13 cellular contexts compared by ENCODE assay signal in genomic region chr4:13640149-13640671, GRCh38. TPM values are rescaled to one million over a fixed set of nuclear protein-coding genes. Genes with fewer than 3 reads are reported as not detected.
A peak's percentile ranks its signal among the peaks of the same experiment; 100 is the strongest.
DNase-seq lines count a peak whose midpoint lies in the region; ATAC-seq, FAIRE-seq and TF ChIP-seq lines count a peak whose summit lies in the region.
"Had no signal": no experiment of that assay in that cellular context is flagged by ENCODE, and none has a peak within 500 bp of the region (broad histone marks: within the 10 kb centered on the region; RNA-seq: fewer than 3 reads in every experiment).

No MANE protein-coding gene starts in this region.

- TF ChIP-seq CTCF in brain (conservative IDR thresholded peaks at IDR 0.05), result no peak
- no peak for TF ChIP-seq CTCF in progenitor cell of endocrine pancreas (IDR thresholded peaks at IDR 0.05; ENCODE audit: unreplicated experiment)

- H3K27me3 Mint-ChIP-seq in brain (peaks cover 19% of the 10 kb centered on the region), progenitor cell of endocrine pancreas (peaks cover 9% of the 10 kb centered on the region)

- no peak overlapping the region for H4K5ac ChIP-seq in mesendoderm (ENCODE audit: low read length)

- no peak overlapping the region for H2BK15ac ChIP-seq in mesendoderm (replicated peaks; ENCODE audit: low read depth)

- no peak for ATAC-seq in HG03354 (IDR thresholded peaks at IDR 0.05; ENCODE audit: poor library complexity, severe bottlenecking, unreplicated experiment)
- ATAC-seq: naive thymus-derived CD4-positive, alpha-beta T cell had no signal

- no peak for FAIRE-seq in frontal cortex (lab: Jason Lieb, UNC)
- FAIRE-seq: D721Med had no signal

- peak overlapping the region; percentile 23; the same call in 1 of the 2 replicates for H3K4me3 ChIP-seq in HUES6 (ENCODE audit: low read depth, low read length)
- no peak overlapping the region for H3K4me3 ChIP-seq in mesendoderm (ENCODE audit: low read length)
- H3K4me3 ChIP-seq: heart left ventricle had no signal

- no peaks in the 10 kb centered on the region for H3K79me1 ChIP-seq in mesendoderm (ENCODE audit: low read length)

- no peak overlapping the region for H3K4ac ChIP-seq in mesendoderm (ENCODE audit: low read depth, low read length)

- H3K4me1 ChIP-seq in HUES6 (ENCODE audit: control insufficient read depth, insufficient read depth, low read length) (peaks cover 33% of the 10 kb centered on the region), mesendoderm (ENCODE audit: control insufficient read depth, low read depth, low read length) (no peaks in the 10 kb centered on the region)

- no peaks in the 10 kb centered on the region for H3K36me3 ChIP-seq in HUES6 (ENCODE audit: control insufficient read depth, insufficient read depth, low read length)
- no peaks in the 10 kb centered on the region for H3K36me3 ChIP-seq in mesendoderm (ENCODE audit: control insufficient read depth, insufficient read depth, low read length)
- H3K36me3 ChIP-seq: heart left ventricle had no signal

- H3K4me1 Mint-ChIP-seq in brain, result peaks cover 22% of the 10 kb centered on the region
- no peaks in the 10 kb centered on the region for H3K4me1 Mint-ChIP-seq in progenitor cell of endocrine pancreas (ENCODE audit: low read depth)
- H3K4me1 Mint-ChIP-seq: activated CD4-positive, alpha-beta memory T cell treated with anti-CD3 and anti-CD28 coated beads, Interleukin-2, amount 10 ng/mL, durations not matched to agents 7 days and 5 days had no signal

- H3K36me3 Mint-ChIP-seq in brain, result no peaks in the 10 kb centered on the region
- H3K36me3 Mint-ChIP-seq in progenitor cell of endocrine pancreas (ENCODE audit: insufficient read depth), result no peaks in the 10 kb centered on the region
- H3K36me3 Mint-ChIP-seq: naive thymus-derived CD4-positive, alpha-beta T cell had no signal

- peak overlapping the region; percentile 29 to 45 (median 31) for H3K27ac Mint-ChIP-seq in brain
- H3K27ac Mint-ChIP-seq in progenitor cell of endocrine pancreas, result no peak overlapping the region
- H3K27ac Mint-ChIP-seq: activated CD4-positive, alpha-beta memory T cell treated with anti-CD3 and anti-CD28 coated beads, Interleukin-2, amount 10 ng/mL, durations not matched to agents 7 days and 5 days; naive thymus-derived CD4-positive, alpha-beta T cell had no signal

- peak overlapping the region; percentile 49 for H3K27ac ChIP-seq in HUES6 (ENCODE audit: low read depth, low read length)
- H3K27ac ChIP-seq in mesendoderm (ENCODE audit: low read depth, low read length), result no peak overlapping the region
- H3K27ac ChIP-seq: heart left ventricle had no signal

- DNase-seq in COLO668 (lab: John Stamatoyannopoulos, UW; ENCODE audit: unreplicated experiment) (peak; percentile 12), mesendoderm (peak; percentile 90), NOMO-1 treated with dmso at 0.1 percent for 144 hours (lab: John Stamatoyannopoulos, UW; ENCODE audit: unreplicated experiment) (no peak), progenitor cell of endocrine pancreas (ENCODE audit: low spot score, unreplicated experiment) (no peak), frontal cortex (ENCODE audit: low spot score in 2 of 2) (no peak)
- DNase-seq: activated CD4-positive, alpha-beta memory T cell treated with anti-CD3 and anti-CD28 coated beads, Interleukin-2, amount 10 ng/mL, durations not matched to agents 7 days and 5 days; heart left ventricle; naive thymus-derived CD4-positive, alpha-beta T cell; stimulated activated CD4-positive, alpha-beta T cell treated with anti-CD3 and anti-CD28 coated beads, Interleukin-2, amount 100 ng/mL, for 48 hours had no signal

- H3K9ac ChIP-seq in HUES6 (ENCODE audit: low read length), result no peak overlapping the region
- no peak overlapping the region for H3K9ac ChIP-seq in mesendoderm (ENCODE audit: low read length)

- no peak overlapping the region for H2BK5ac ChIP-seq in mesendoderm (ENCODE audit: low read length)

- H3K23ac ChIP-seq in mesendoderm (ENCODE audit: low read length), result no peak overlapping the region

- no peak overlapping the region for H2AK5ac ChIP-seq in mesendoderm (ENCODE audit: low read length)

- H3K27me3 ChIP-seq in HUES6 (ENCODE audit: control insufficient read depth, insufficient read depth, low read length) (no peaks in the 10 kb centered on the region), mesendoderm (ENCODE audit: insufficient read depth, low read length, poor library complexity) (no peaks in the 10 kb centered on the region)

- H3K18ac ChIP-seq in mesendoderm (ENCODE audit: low read length), result no peak overlapping the region

- no peak overlapping the region for H3K4me2 ChIP-seq in mesendoderm (ENCODE audit: low read length)

- no peaks in the 10 kb centered on the region for H3K79me2 ChIP-seq in mesendoderm (ENCODE audit: control insufficient read depth, insufficient read depth, low read length)

- no peaks in the 10 kb centered on the region for H3K9me3 ChIP-seq in HUES6 (ENCODE audit: control insufficient read depth, insufficient read depth, low read depth, low read length)
- H3K9me3 ChIP-seq: heart left ventricle had no signal

- H2BK120ac ChIP-seq in mesendoderm (ENCODE audit: low read depth, low read length), result no peak overlapping the region

- no peak overlapping the region for H4K8ac ChIP-seq in mesendoderm (ENCODE audit: low read depth, low read length)

- H3K9me3 Mint-ChIP-seq in brain (no peaks in the 10 kb centered on the region), progenitor cell of endocrine pancreas (ENCODE audit: low read depth) (no peaks in the 10 kb centered on the region)
- H3K9me3 Mint-ChIP-seq: activated CD4-positive, alpha-beta memory T cell treated with anti-CD3 and anti-CD28 coated beads, Interleukin-2, amount 10 ng/mL, durations not matched to agents 7 days and 5 days had no signal

- H3K56ac ChIP-seq in mesendoderm (ENCODE audit: low read length), result no peak overlapping the region

- WGBS in mesendoderm (ENCODE audit: extremely low coverage, insufficient coverage, low lambda C conversion rate), result no CpG with 5 or more reads among the region's 7 CpGs

- peak overlapping the region in 4 of 5 experiments; percentile 8 to 36 (median 23) for H3K4me3 Mint-ChIP-seq in brain
- H3K4me3 Mint-ChIP-seq in progenitor cell of endocrine pancreas (ENCODE audit: low read depth), result no peak overlapping the region
- H3K4me3 Mint-ChIP-seq: activated CD4-positive, alpha-beta memory T cell treated with anti-CD3 and anti-CD28 coated beads, Interleukin-2, amount 10 ng/mL, durations not matched to agents 7 days and 5 days; naive thymus-derived CD4-positive, alpha-beta T cell had no signal

RNA-seq across cellular contexts. Expression of gene BOD1L1, which starts 12.7 kb away (rescaled TPM):
- polyA plus RNA-seq in brain (ENCODE audit: insufficient read depth, low read depth, low replicate concordance), result 6.2 TPM
- 31.0 TPM for polyA plus RNA-seq in mesendoderm (2013, experiment 1 of 2)
- polyA plus RNA-seq in mesendoderm (2013, experiment 2 of 2), result 31.7 TPM
- total RNA-seq in progenitor cell of endocrine pancreas, result 41.8 and 42.1 TPM in 2 replicates
- 45.2 TPM for total RNA-seq in frontal cortex

Comparison
In these comparisons a context has a peak if more than half of its experiments do, and no peak if none do; other contexts are left out.
1. DNase-seq: peak in COLO668 (single experiment) and mesendoderm (single experiment); none in NOMO-1 treated with dmso at 0.1 percent for 144 hours (single experiment), progenitor cell of endocrine pancreas (single experiment) and frontal cortex (0 of 2).